34 cellular contexts compared by ENCODE assay signal in genomic region chr3:40751652-40752051, GRCh38.
"Had no signal": no experiment of that assay in that cellular context is flagged by ENCODE, and none has a peak within 500 bp of the region (broad histone marks: within the 10 kb centered on the region; RNA-seq: fewer than 3 reads in every experiment).

No MANE protein-coding gene starts in this region.

- H3K4me3 ChIP-seq: MG63 had no signal

- DNase-seq: Karpas-422, Kasumi-1, MG63, MM.1S, MV-4-11, NCI-H1048, NCI-H1092, NCI-H1092 treated with DMSO at 0.1 percent for 48 hours, NCI-H1105, NCI-H1105 treated with DMSO at 0.1 percent for 48 hours, NCI-H1417, NCI-H1417 treated with DMSO at 0.1 percent for 48 hours, NCI-H1436, NCI-H1436 treated with DMSO at 0.1 percent for 48 hours, NCI-H146, NCI-H1694, NCI-H1694 treated with DMSO at 0.1 percent for 48 hours, NCI-H187, NCI-H187 treated with DMSO at 0.1 percent for 48 hours, NCI-H1930, NCI-H2029, NCI-H2029 treated with DMSO at 0.1 percent for 48 hours, NCI-H2081, NCI-H2081 treated with DMSO at 0.1 percent for 48 hours, NCI-H2107, NCI-H2171, NCI-H2171 treated with DMSO at 0.1 percent for 48 hours, NCI-H2227 treated with DMSO at 0.1 percent for 48 hours, NCI-H226, NCI-H345, NCI-H446, NCI-H446 treated with DMSO at 0.1 percent for 48 hours, NCI-H510A had no signal

- H3K27ac ChIP-seq: KMS-11 had no signal

- H3K9ac ChIP-seq: KMS-11 had no signal

- H3K36me3 ChIP-seq: MG63 had no signal

- H3K9me3 ChIP-seq: MG63 had no signal

- H3K4me2 ChIP-seq: KMS-11 had no signal

- H3K27me3 ChIP-seq: MG63 had no signal
